Comparison of ENCODE assay signal across 8 cellular contexts in the genomic region with DNA sequence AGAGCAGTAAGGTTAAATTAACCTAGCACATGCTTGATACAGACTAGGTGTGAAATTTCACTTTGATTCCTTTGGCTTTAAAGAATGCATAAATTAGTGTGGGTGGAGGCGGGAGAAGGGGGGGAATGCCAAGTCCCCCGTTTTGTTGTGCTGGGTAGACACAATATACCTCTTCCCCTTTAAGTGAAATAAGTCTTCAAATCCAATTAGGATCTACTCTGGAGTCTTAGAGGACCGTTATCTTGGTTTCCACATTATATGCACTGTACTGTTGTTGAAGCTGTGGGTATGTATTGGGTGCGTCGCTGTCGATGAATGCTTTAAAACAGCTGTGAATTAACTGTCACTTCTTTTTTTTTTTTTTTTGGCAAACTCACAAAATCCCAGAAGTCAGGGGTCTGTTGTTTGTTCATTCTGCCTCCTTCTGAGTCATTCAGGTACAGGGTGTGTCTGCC. TPM values are rescaled to one million over a fixed set of nuclear protein-coding genes. Genes with fewer than 3 reads are reported as not detected.
DNase-seq lines count a peak whose midpoint lies in the region; ATAC-seq and TF ChIP-seq lines count a peak whose summit lies in the region.

No MANE protein-coding gene starts in this region.

- H3K9ac ChIP-seq in iPS-20b (ENCODE audit: low read depth, low read length): peak overlapping the region; percentile 66; the same call in 1 of the 2 replicates

- H3K9me3 ChIP-seq in iPS-20b (ENCODE audit: insufficient read depth, low read depth, low read length): no peaks in the 10 kb centered on the region
- no peaks in the 10 kb centered on the region for H3K9me3 ChIP-seq in thoracic aorta

- ATAC-seq in activated CD8-positive, alpha-beta memory T cell treated with anti-CD3 and anti-CD28 coated beads, Interleukin-2, amount 10 ng/mL, durations not matched to agents 7 days and 5 days: no peak
- no peak for ATAC-seq in thoracic aorta (ENCODE audit: insufficient number of reproducible peaks, low FRiP score, low read depth)
- no peak for ATAC-seq in GM21526 (IDR thresholded peaks at IDR 0.05; ENCODE audit: low FRiP score, unreplicated experiment)
- ATAC-seq in HG02571 (IDR thresholded peaks at IDR 0.05; ENCODE audit: unreplicated experiment): no peak

- H3K27me3 Mint-ChIP-seq in activated CD8-positive, alpha-beta memory T cell treated with anti-CD3 and anti-CD28 coated beads, Interleukin-2, amount 10 ng/mL, durations not matched to agents 7 days and 5 days: no peaks in the 10 kb centered on the region
- H3K27me3 Mint-ChIP-seq in activated T-helper 2 cell treated with anti-CD3 and anti-CD28 coated beads, Interferon-gamma antibody, Interleukin-2, Interleukin-4, amounts not matched to agents 10 μg/mL and 5 μg/mL and 100 μg/mL, durations not matched to agents 14 hours and 24 hours and 36 hours (ENCODE audit: low read depth): no peaks in the 10 kb centered on the region

- peaks cover 50% of the 10 kb centered on the region for H3K4me1 Mint-ChIP-seq in activated CD8-positive, alpha-beta memory T cell treated with anti-CD3 and anti-CD28 coated beads, Interleukin-2, amount 10 ng/mL, durations not matched to agents 7 days and 5 days
- H3K4me1 Mint-ChIP-seq in activated T-helper 2 cell treated with anti-CD3 and anti-CD28 coated beads, Interferon-gamma antibody, Interleukin-2, Interleukin-4, amounts not matched to agents 10 μg/mL and 5 μg/mL and 100 μg/mL, durations not matched to agents 14 hours and 24 hours and 36 hours (ENCODE audit: low read depth): peaks cover 49% of the 10 kb centered on the region

- H3K36me3 Mint-ChIP-seq in activated CD8-positive, alpha-beta memory T cell treated with anti-CD3 and anti-CD28 coated beads, Interleukin-2, amount 10 ng/mL, durations not matched to agents 7 days and 5 days: peaks cover 37% of the 10 kb centered on the region
- H3K36me3 Mint-ChIP-seq in activated T-helper 2 cell treated with anti-CD3 and anti-CD28 coated beads, Interferon-gamma antibody, Interleukin-2, Interleukin-4, amounts not matched to agents 10 μg/mL and 5 μg/mL and 100 μg/mL, durations not matched to agents 14 hours and 24 hours and 36 hours (ENCODE audit: low read depth): peaks cover 66% of the 10 kb centered on the region

- CTCF ChIA-PET in activated CD8-positive, alpha-beta memory T cell treated with anti-CD3 and anti-CD28 coated beads, Interleukin-2, amount 10 ng/mL, durations not matched to agents 7 days and 5 days (lab: Charles Lee): interaction anchor here (0.9 to 4.6 kb wide), 17 partner anchors 8 to 201 kb away, joined by 3 to 25 read pairs (median 4); no protein-coding TSS in a partner anchor

- H3K4me3 Mint-ChIP-seq in activated CD8-positive, alpha-beta memory T cell treated with anti-CD3 and anti-CD28 coated beads, Interleukin-2, amount 10 ng/mL, durations not matched to agents 7 days and 5 days: peak overlapping the region; percentile 88
- H3K4me3 Mint-ChIP-seq in activated T-helper 2 cell treated with anti-CD3 and anti-CD28 coated beads, Interferon-gamma antibody, Interleukin-2, Interleukin-4, amounts not matched to agents 10 μg/mL and 5 μg/mL and 100 μg/mL, durations not matched to agents 14 hours and 24 hours and 36 hours (ENCODE audit: low read depth): peak overlapping the region; percentile 99

- no peak for DNase-seq in activated CD8-positive, alpha-beta memory T cell treated with anti-CD3 and anti-CD28 coated beads, Interleukin-2, amount 10 ng/mL, durations not matched to agents 7 days and 5 days
- no peak for DNase-seq in activated CD8-positive, alpha-beta memory T cell treated with anti-CD3 and anti-CD28 coated beads for 24 hours
- DNase-seq in activated T-helper 2 cell treated with anti-CD3 and anti-CD28 coated beads, Interferon-gamma antibody, Interleukin-2, Interleukin-4, amounts not matched to agents 10 μg/mL and 5 μg/mL and 100 μg/mL, durations not matched to agents 14 hours and 24 hours and 36 hours (ENCODE audit: low spot score): no peak
- DNase-seq in thoracic aorta (ENCODE audit: low spot score): no peak
- DNase-seq in cerebellar nuclear complex (lab: John Stamatoyannopoulos, UW): no peak

- intact Hi-C loops in activated T-helper 2 cell treated with anti-CD3 and anti-CD28 coated beads, Interferon-gamma antibody, Interleukin-2, Interleukin-4, amounts not matched to agents 10 μg/mL and 5 μg/mL and 100 μg/mL, durations not matched to agents 14 hours and 24 hours and 36 hours (cut with micrococcal nuclease): loop anchor here (1.0 kb wide), 3 partner anchors 13 to 57 kb away; no protein-coding TSS in a partner anchor

- H3K4me3 ChIP-seq in iPS-20b (ENCODE audit: low read length): peak overlapping the region; percentile 75
- H3K4me3 ChIP-seq in thoracic aorta: peak overlapping the region; percentile 91

- H3K27me3 ChIP-seq in iPS-20b (ENCODE audit: insufficient read depth, low read length) (peaks cover 47% of the 10 kb centered on the region), thoracic aorta (replicated peaks; ENCODE audit: insufficient read depth) (no peaks in the 10 kb centered on the region)

- H3K9me3 Mint-ChIP-seq in activated CD8-positive, alpha-beta memory T cell treated with anti-CD3 and anti-CD28 coated beads, Interleukin-2, amount 10 ng/mL, durations not matched to agents 7 days and 5 days (ENCODE audit: low read depth): peaks cover 5% of the 10 kb centered on the region
- H3K9me3 Mint-ChIP-seq in activated T-helper 2 cell treated with anti-CD3 and anti-CD28 coated beads, Interferon-gamma antibody, Interleukin-2, Interleukin-4, amounts not matched to agents 10 μg/mL and 5 μg/mL and 100 μg/mL, durations not matched to agents 14 hours and 24 hours and 36 hours: peaks cover 8% of the 10 kb centered on the region

- peaks cover 13% of the 10 kb centered on the region; the same call in 1 of the 2 replicates for H3K4me1 ChIP-seq in iPS-20b (ENCODE audit: insufficient read depth, low read length)
- peaks cover 6 to 9% of the 10 kb centered on the region in 2 donors for H3K4me1 ChIP-seq in thoracic aorta (ENCODE audit: control insufficient read depth in 1 of 2, low read depth in 2 of 2)

- H3K36me3 ChIP-seq in iPS-20b (ENCODE audit: insufficient read depth, low read depth, low read length) (no peaks in the 10 kb centered on the region), thoracic aorta (no peaks in the 10 kb centered on the region)

- H3K27ac ChIP-seq in iPS-20b (ENCODE audit: low read length) (no peak overlapping the region), thoracic aorta (peak overlapping the region in 1 of 2 donors; percentile 63)

- peak overlapping the region; percentile 95 for H3K27ac Mint-ChIP-seq in activated CD8-positive, alpha-beta memory T cell treated with anti-CD3 and anti-CD28 coated beads, Interleukin-2, amount 10 ng/mL, durations not matched to agents 7 days and 5 days
- H3K27ac Mint-ChIP-seq in activated T-helper 2 cell treated with anti-CD3 and anti-CD28 coated beads, Interferon-gamma antibody, Interleukin-2, Interleukin-4, amounts not matched to agents 10 μg/mL and 5 μg/mL and 100 μg/mL, durations not matched to agents 14 hours and 24 hours and 36 hours: peak overlapping the region; percentile 96

- TF ChIP-seq CTCF in thoracic aorta (IDR thresholded peaks at IDR 0.05): no peak

RNA-seq across cellular contexts. Expression of a gene that starts 1.6 kb away (rescaled TPM):
- 10 to 100 TPM; 56.0 to 68.2 TPM for total RNA-seq in activated CD8-positive, alpha-beta memory T cell treated with anti-CD3 and anti-CD28 coated beads, Interleukin-2, amount 10 ng/mL, durations not matched to agents 7 days and 5 days
- total RNA-seq in activated T-helper 2 cell treated with anti-CD3 and anti-CD28 coated beads, Interferon-gamma antibody, Interleukin-2, Interleukin-4, amounts not matched to agents 10 μg/mL and 5 μg/mL and 100 μg/mL, durations not matched to agents 14 hours and 24 hours and 36 hours: 71.0 and 73.0 TPM in 2 replicates
- total RNA-seq in thoracic aorta: 100 to 1,000 TPM in 1 of 2 donors, 10 to 100 TPM in 1; 42.5 to 108 TPM
